1 cellular context compared by ENCODE assay signal in genomic region chr3:194034556-194035336, GRCh38.
TF ChIP-seq lines count a peak whose summit lies in the region.

No MANE protein-coding gene starts in this region.

TF ChIP-seq in HepG2, 621 proteins besides CTCF, POLR2A, EP300 and RAD21 (continued from another document and continues in another):
- no peak for TF ChIP-seq SSRP1 (CRISPR knock-in tag; IDR thresholded peaks at IDR 0.05)
- no peak for TF ChIP-seq HHEX (CRISPR knock-in tag; IDR thresholded peaks at IDR 0.05)
- TF ChIP-seq ZNF652 (CRISPR knock-in tag; IDR thresholded peaks at IDR 0.05; ENCODE audit: borderline replicate concordance, low read depth) = no peak
- TF ChIP-seq RARA (CRISPR knock-in tag; IDR thresholded peaks at IDR 0.05) = peak; percentile 18; the same call in 1 of the 2 replicates
- TF ChIP-seq ZZZ3 (CRISPR knock-in tag; IDR thresholded peaks at IDR 0.05; ENCODE audit: borderline replicate concordance) = no peak
- TF ChIP-seq ZNF12 (CRISPR knock-in tag; IDR thresholded peaks at IDR 0.05) = no peak
- no peak for TF ChIP-seq CCAR2 (optimal IDR thresholded peaks at IDR 0.05; ENCODE audit: low read depth, low read length)
- 0 out of 2 replicates have a peak, but pooled peaks have one; percentile 30 for TF ChIP-seq POGK (CRISPR knock-in tag; conservative IDR thresholded peaks at IDR 0.05)
- TF ChIP-seq, protein P1, sequence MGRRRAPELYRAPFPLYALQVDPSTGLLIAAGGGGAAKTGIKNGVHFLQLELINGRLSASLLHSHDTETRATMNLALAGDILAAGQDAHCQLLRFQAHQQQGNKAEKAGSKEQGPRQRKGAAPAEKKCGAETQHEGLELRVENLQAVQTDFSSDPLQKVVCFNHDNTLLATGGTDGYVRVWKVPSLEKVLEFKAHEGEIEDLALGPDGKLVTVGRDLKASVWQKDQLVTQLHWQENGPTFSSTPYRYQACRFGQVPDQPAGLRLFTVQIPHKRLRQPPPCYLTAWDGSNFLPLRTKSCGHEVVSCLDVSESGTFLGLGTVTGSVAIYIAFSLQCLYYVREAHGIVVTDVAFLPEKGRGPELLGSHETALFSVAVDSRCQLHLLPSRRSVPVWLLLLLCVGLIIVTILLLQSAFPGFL (CRISPR knock-in tag; IDR thresholded peaks at IDR 0.05) = no peak
- TF ChIP-seq, protein P2, sequence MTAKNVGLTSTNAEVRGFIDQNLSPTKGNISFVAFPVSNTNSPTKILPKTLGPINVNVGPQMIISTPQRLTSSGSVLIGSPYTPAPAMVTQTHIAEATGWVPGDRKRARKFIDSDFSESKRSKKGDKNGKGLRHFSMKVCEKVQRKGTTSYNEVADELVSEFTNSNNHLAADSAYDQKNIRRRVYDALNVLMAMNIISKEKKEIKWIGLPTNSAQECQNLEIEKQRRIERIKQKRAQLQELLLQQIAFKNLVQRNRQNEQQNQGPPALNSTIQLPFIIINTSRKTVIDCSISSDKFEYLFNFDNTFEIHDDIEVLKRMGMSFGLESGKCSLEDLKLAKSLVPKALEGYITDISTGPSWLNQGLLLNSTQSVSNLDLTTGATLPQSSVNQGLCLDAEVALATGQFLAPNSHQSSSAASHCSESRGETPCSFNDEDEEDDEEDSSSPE (CRISPR knock-in tag; IDR thresholded peaks at IDR 0.05) = peak; percentile 83
- TF ChIP-seq, protein P3, sequence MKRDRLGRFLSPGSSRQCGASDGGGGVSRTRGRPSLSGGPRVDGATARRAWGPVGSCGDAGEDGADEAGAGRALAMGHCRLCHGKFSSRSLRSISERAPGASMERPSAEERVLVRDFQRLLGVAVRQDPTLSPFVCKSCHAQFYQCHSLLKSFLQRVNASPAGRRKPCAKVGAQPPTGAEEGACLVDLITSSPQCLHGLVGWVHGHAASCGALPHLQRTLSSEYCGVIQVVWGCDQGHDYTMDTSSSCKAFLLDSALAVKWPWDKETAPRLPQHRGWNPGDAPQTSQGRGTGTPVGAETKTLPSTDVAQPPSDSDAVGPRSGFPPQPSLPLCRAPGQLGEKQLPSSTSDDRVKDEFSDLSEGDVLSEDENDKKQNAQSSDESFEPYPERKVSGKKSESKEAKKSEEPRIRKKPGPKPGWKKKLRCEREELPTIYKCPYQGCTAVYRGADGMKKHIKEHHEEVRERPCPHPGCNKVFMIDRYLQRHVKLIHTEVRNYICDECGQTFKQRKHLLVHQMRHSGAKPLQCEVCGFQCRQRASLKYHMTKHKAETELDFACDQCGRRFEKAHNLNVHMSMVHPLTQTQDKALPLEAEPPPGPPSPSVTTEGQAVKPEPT (CRISPR knock-in tag; IDR thresholded peaks at IDR 0.05; ENCODE audit: low read depth) = no peak
- TF ChIP-seq ZSCAN20 (CRISPR knock-in tag; IDR thresholded peaks at IDR 0.05; ENCODE audit: borderline replicate concordance) = no peak
- TF ChIP-seq NCOA1 (CRISPR knock-in tag; IDR thresholded peaks at IDR 0.05) = no peak
- TF ChIP-seq FOXA1 (IDR thresholded peaks at IDR 0.05) = no peak
- no peak for TF ChIP-seq FOXA1 (CRISPR knock-in tag; IDR thresholded peaks at IDR 0.05)
- TF ChIP-seq PHF5A (CRISPR knock-in tag; IDR thresholded peaks at IDR 0.05; ENCODE audit: low read depth, unreplicated experiment) = no peak
- no peak for TF ChIP-seq ZNF503 (CRISPR knock-in tag; IDR thresholded peaks at IDR 0.05)
- no peak for TF ChIP-seq SOX13 (IDR thresholded peaks at IDR 0.05)
- no peak for TF ChIP-seq SOX13 (CRISPR knock-in tag; conservative IDR thresholded peaks at IDR 0.05 in 1 of 2, IDR thresholded peaks at IDR 0.05 in 1 of 2)
- TF ChIP-seq ZFYVE20 (CRISPR knock-in tag; IDR thresholded peaks at IDR 0.05; ENCODE audit: borderline replicate concordance, low read depth) = no peak
- no peak for TF ChIP-seq ZNF749 (CRISPR knock-in tag; IDR thresholded peaks at IDR 0.05; ENCODE audit: borderline replicate concordance)
- no peak for TF ChIP-seq ARID2 (CRISPR knock-in tag; IDR thresholded peaks at IDR 0.05; ENCODE audit: borderline replicate concordance)
- TF ChIP-seq HOMEZ (CRISPR knock-in tag; IDR thresholded peaks at IDR 0.05; ENCODE audit: low read depth) = no peak
- no peak for TF ChIP-seq NFYC (CRISPR knock-in tag; IDR thresholded peaks at IDR 0.05)
- TF ChIP-seq, protein P4, sequence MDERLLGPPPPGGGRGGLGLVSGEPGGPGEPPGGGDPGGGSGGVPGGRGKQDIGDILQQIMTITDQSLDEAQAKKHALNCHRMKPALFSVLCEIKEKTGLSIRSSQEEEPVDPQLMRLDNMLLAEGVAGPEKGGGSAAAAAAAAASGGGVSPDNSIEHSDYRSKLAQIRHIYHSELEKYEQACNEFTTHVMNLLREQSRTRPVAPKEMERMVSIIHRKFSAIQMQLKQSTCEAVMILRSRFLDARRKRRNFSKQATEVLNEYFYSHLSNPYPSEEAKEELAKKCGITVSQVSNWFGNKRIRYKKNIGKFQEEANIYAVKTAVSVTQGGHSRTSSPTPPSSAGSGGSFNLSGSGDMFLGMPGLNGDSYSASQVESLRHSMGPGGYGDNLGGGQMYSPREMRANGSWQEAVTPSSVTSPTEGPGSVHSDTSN (CRISPR knock-in tag; IDR thresholded peaks at IDR 0.05) = no peak
- TF ChIP-seq, protein P5, sequence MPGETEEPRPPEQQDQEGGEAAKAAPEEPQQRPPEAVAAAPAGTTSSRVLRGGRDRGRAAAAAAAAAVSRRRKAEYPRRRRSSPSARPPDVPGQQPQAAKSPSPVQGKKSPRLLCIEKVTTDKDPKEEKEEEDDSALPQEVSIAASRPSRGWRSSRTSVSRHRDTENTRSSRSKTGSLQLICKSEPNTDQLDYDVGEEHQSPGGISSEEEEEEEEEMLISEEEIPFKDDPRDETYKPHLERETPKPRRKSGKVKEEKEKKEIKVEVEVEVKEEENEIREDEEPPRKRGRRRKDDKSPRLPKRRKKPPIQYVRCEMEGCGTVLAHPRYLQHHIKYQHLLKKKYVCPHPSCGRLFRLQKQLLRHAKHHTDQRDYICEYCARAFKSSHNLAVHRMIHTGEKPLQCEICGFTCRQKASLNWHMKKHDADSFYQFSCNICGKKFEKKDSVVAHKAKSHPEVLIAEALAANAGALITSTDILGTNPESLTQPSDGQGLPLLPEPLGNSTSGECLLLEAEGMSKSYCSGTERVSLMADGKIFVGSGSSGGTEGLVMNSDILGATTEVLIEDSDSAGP (CRISPR knock-in tag; IDR thresholded peaks at IDR 0.05; ENCODE audit: borderline replicate concordance) = no peak
- no peak for TF ChIP-seq ZNF792 (CRISPR knock-in tag; IDR thresholded peaks at IDR 0.05)
- no peak for TF ChIP-seq ARID3A (IDR thresholded peaks at IDR 0.05; ENCODE audit: low read depth, low read length)
- TF ChIP-seq ZNF557 (CRISPR knock-in tag; IDR thresholded peaks at IDR 0.05) = no peak
- no peak for TF ChIP-seq FOSL2 (CRISPR knock-in tag; IDR thresholded peaks at IDR 0.05)
- TF ChIP-seq EZH2 (conservative IDR thresholded peaks at IDR 0.05; ENCODE audit: low read depth, low read length) = no peak
- TF ChIP-seq ZNF280B (CRISPR knock-in tag; IDR thresholded peaks at IDR 0.05; ENCODE audit: borderline replicate concordance) = no peak
- TF ChIP-seq ZFP41 (CRISPR knock-in tag; IDR thresholded peaks at IDR 0.05; ENCODE audit: borderline replicate concordance) = no peak
- TF ChIP-seq PHB2 (IDR thresholded peaks at IDR 0.05; ENCODE audit: partially characterized antibody) = no peak
- no peak for TF ChIP-seq TSC22D2 (CRISPR knock-in tag; IDR thresholded peaks at IDR 0.05; ENCODE audit: borderline replicate concordance)
- no peak for TF ChIP-seq ZBTB20 (CRISPR knock-in tag; IDR thresholded peaks at IDR 0.05; ENCODE audit: borderline replicate concordance, low read depth)
- TF ChIP-seq PAWR (CRISPR knock-in tag; IDR thresholded peaks at IDR 0.05; ENCODE audit: borderline replicate concordance) = no peak
- TF ChIP-seq RFXANK (CRISPR knock-in tag; IDR thresholded peaks at IDR 0.05) = no peak
- no peak for TF ChIP-seq DMAP1 (CRISPR knock-in tag; IDR thresholded peaks at IDR 0.05)
- no peak for TF ChIP-seq HMGXB4 (CRISPR knock-in tag; IDR thresholded peaks at IDR 0.05; ENCODE audit: borderline replicate concordance in 1 of 2, low read depth in 1 of 2)
- TF ChIP-seq ZNF629 (CRISPR knock-in tag; conservative IDR thresholded peaks at IDR 0.05) = no peak
- TF ChIP-seq KLF13 (CRISPR knock-in tag; IDR thresholded peaks at IDR 0.05) = no peak
- no peak for TF ChIP-seq PRDM4 (CRISPR knock-in tag; IDR thresholded peaks at IDR 0.05; ENCODE audit: borderline replicate concordance)
